ENCODE assay signal across 17 cellular contexts in genomic region chr1:167770127-167770526, GRCh38. TPM values are rescaled to one million over a fixed set of nuclear protein-coding genes. Genes with fewer than 3 reads are reported as not detected.
DNase-seq lines count a peak whose midpoint lies in the region; ATAC-seq and TF ChIP-seq lines count a peak whose summit lies in the region.
"Had no signal": no experiment of that assay in that cellular context is flagged by ENCODE, and none has a peak within 500 bp of the region (broad histone marks: within the 10 kb centered on the region; RNA-seq: fewer than 3 reads in every experiment).

No MANE protein-coding gene starts in this region.

- H3K27me3 Mint-ChIP-seq in endodermal cell (ENCODE audit: insufficient read depth) = peaks cover 4% of the 10 kb centered on the region

- H3K27ac ChIP-seq in endodermal cell (ENCODE audit: low read depth, low read length) = no peak overlapping the region
- H3K27ac ChIP-seq: GM23248 had no signal

- no peak overlapping the region for H3K9ac ChIP-seq in endodermal cell (ENCODE audit: extremely low read depth, low read length, poor library complexity, severe bottlenecking)
- H3K9ac ChIP-seq: GM23248 had no signal

- peaks cover 70% of the 10 kb centered on the region for H3K36me3 Mint-ChIP-seq in endodermal cell (ENCODE audit: low read depth)

- peaks cover 6% of the 10 kb centered on the region for H3K9me3 Mint-ChIP-seq in endodermal cell

- no peak overlapping the region for H3K4me3 ChIP-seq in endodermal cell (ENCODE audit: low read length)
- H3K4me3 ChIP-seq: GM23248 had no signal

- no peak overlapping the region for H3K27ac Mint-ChIP-seq in endodermal cell

- no peaks in the 10 kb centered on the region for H3K4me1 ChIP-seq in endodermal cell (ENCODE audit: control insufficient read depth, insufficient read depth, low read length)

- peaks cover 34% of the 10 kb centered on the region for H3K4me1 Mint-ChIP-seq in endodermal cell

- H3K27me3 ChIP-seq in endodermal cell (ENCODE audit: control insufficient read depth, insufficient read depth, low read length, poor library complexity, severe bottlenecking) = no peaks in the 10 kb centered on the region

- intact Hi-C loops in left colon (cut with DNase I, micrococcal nuclease) = no loop called here

- WGBS in endodermal cell (ENCODE audit: insufficient coverage in 1 of 2, insufficient read length in 1 of 2), 2 experiments = 18 to 45% methylated on average over 2 to 3 of the region's 3 CpGs

- TF ChIP-seq CTCF in endodermal cell (conservative IDR thresholded peaks at IDR 0.05) = no peak

- H3K36me3 ChIP-seq in endodermal cell (ENCODE audit: control insufficient read depth, insufficient read depth, low read length) = peaks cover 61% of the 10 kb centered on the region

- peaks cover 8% of the 10 kb centered on the region for H3K9me3 ChIP-seq in endodermal cell (ENCODE audit: control insufficient read depth, low read length)

- DNase-seq in NCI-H82 (lab: John Stamatoyannopoulos, UW) (peak; percentile 25), NCI-H82 treated with DMSO at 0.1 percent for 48 hours (lab: John Stamatoyannopoulos, UW; ENCODE audit: unreplicated experiment) (no peak), NCI-H345 (lab: John Stamatoyannopoulos, UW) (peak; percentile 59), endodermal cell (peak; percentile 79), left colon (no peak)
- no peak for DNase-seq in stimulated activated CD4-positive, alpha-beta T cell treated with anti-CD3 and anti-CD28 coated beads, Interleukin-2, amount 100 ng/mL, for 24 hours
- DNase-seq: DMS79 treated with DMSO at 0.1 percent for 48 hours, GDM1, GM23248, KBM-7, NCI-H1048, NCI-H2029 treated with DMSO at 0.1 percent for 48 hours, NCI-H446, SHP77 had no signal

- no peak for ATAC-seq in left colon
- ATAC-seq in GM19455 (IDR thresholded peaks at IDR 0.05; ENCODE audit: unreplicated experiment) = no peak
- ATAC-seq in activated CD4-positive, CD25-positive, alpha-beta regulatory T cell treated with anti-CD3 and anti-CD28 coated beads, Interleukin-2, amount 50 U/mL, for 24 hours = no peak

- H3K4me3 Mint-ChIP-seq in endodermal cell = no peak overlapping the region
- H3K4me3 Mint-ChIP-seq: CD14-positive monocyte had no signal

RNA-seq across cellular contexts. Expression of gene MPZL1, which starts 48.3 kb away (rescaled TPM):
- total RNA-seq in endodermal cell (100 to 1,000 TPM; 111 to 114 TPM), left colon (100 to 1,000 TPM; 117 to 118 TPM)
- polyA plus RNA-seq in endodermal cell (2013, experiment 1 of 2) = 72.9 TPM
- 82.6 TPM for polyA plus RNA-seq in endodermal cell (2013, experiment 2 of 2)

Comparison
In these comparisons a context has a peak if more than half of its experiments do, and no peak if none do; other contexts are left out.
1. DNase-seq: peak in NCI-H82 (single experiment), NCI-H345 (single experiment) and endodermal cell (single experiment); none in NCI-H82 treated with DMSO at 0.1 percent for 48 hours (single experiment), stimulated activated CD4-positive, alpha-beta T cell treated with anti-CD3 and anti-CD28 coated beads, Interleukin-2, amount 100 ng/mL, for 24 hours (0 of 2) and left colon (0 of 2).